In the genomic region with DNA sequence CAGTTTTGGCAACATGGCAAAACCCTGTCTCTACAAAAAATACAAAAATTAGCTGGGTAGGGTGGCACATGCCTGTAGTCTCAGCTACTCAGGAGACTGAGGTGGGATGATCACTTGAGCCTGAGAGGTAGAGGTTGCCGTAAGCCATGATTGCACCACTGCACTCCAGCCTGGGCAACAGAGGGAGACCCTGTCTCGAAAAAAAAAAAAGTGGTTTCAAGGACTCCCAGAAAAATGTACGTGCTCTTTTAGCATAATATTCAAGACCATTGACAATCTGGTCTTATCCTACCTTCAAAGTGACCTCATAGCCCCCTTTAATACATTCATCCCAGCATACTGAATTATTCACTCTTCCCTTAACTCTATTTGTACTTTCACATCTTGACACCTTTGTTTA, we compare ENCODE assay signal across 3 cellular contexts. TPM values are rescaled to one million over a fixed set of nuclear protein-coding genes. Genes with fewer than 3 reads are reported as not detected.
"Had no signal": no experiment of that assay in that cellular context is flagged by ENCODE, and none has a peak within 500 bp of the region (broad histone marks: within the 10 kb centered on the region; RNA-seq: fewer than 3 reads in every experiment).

No MANE protein-coding gene starts in this region.

RNA-seq across cellular contexts. Expression of a gene that starts 14.6 kb away (rescaled TPM):
- polyA plus RNA-seq: immature natural killer cell; mammary epithelial cell; naive thymus-derived CD4-positive, alpha-beta T cell had no signal
